ENCODE assay signal across 8 cellular contexts in genomic region chr1:113904292-113904673, GRCh38. TPM values are rescaled to one million over a fixed set of nuclear protein-coding genes. Genes with fewer than 3 reads are reported as not detected.
DNase-seq lines count a peak whose midpoint lies in the region; ATAC-seq and TF ChIP-seq lines count a peak whose summit lies in the region.

No MANE protein-coding gene starts in this region.

- H3K4me3 ChIP-seq in GM12865 (ENCODE audit: low read depth, low read length) (peak overlapping the region; percentile 96), gastrocnemius medialis (peak overlapping the region; percentile 79 to 88 (median 80))

- no peak for TF ChIP-seq CTCF in GM12865 (IDR thresholded peaks at IDR 0.05; ENCODE audit: insufficient read depth, low read depth, low read length, missing control alignments)
- TF ChIP-seq CTCF in glutamatergic neuron (IDR thresholded peaks at IDR 0.05; ENCODE audit: partially characterized antibody, unreplicated experiment) = no peak
- no peak for TF ChIP-seq CTCF in gastrocnemius medialis (IDR thresholded peaks at IDR 0.05 in 4 of 5, conservative IDR thresholded peaks at IDR 0.05 in 1 of 5)

- H3K27me3 Mint-ChIP-seq in IgD-negative memory B cell (no peaks in the 10 kb centered on the region), glutamatergic neuron (ENCODE audit: unreplicated experiment) (peaks cover 4% of the 10 kb centered on the region)

- H3K9me3 Mint-ChIP-seq in IgD-negative memory B cell (no peaks in the 10 kb centered on the region), glutamatergic neuron (ENCODE audit: unreplicated experiment) (peaks cover 12% of the 10 kb centered on the region)

- H3K4me1 Mint-ChIP-seq in IgD-negative memory B cell (peaks cover 24 to 32% (median 30%) of the 10 kb centered on the region in 3 donors), glutamatergic neuron (ENCODE audit: low read depth, unreplicated experiment) (peaks cover 11% of the 10 kb centered on the region)

- H3K9me3 ChIP-seq in gastrocnemius medialis = no peaks in the 10 kb centered on the region

- H3K36me3 ChIP-seq in gastrocnemius medialis = peaks cover 0 to 43% of the 10 kb centered on the region in 2 donors

- peaks cover 13% of the 10 kb centered on the region for H3K36me3 Mint-ChIP-seq in IgD-negative memory B cell
- H3K36me3 Mint-ChIP-seq in glutamatergic neuron (ENCODE audit: unreplicated experiment) = no peaks in the 10 kb centered on the region

- ATAC-seq in GM21576 (IDR thresholded peaks at IDR 0.05; ENCODE audit: unreplicated experiment) (peak; percentile 24), gastrocnemius medialis (peak in 1 of 2 donors; percentile 64)
- peak; percentile 43 to 47 for ATAC-seq in activated CD4-positive, CD25-positive, alpha-beta regulatory T cell treated with anti-CD3 and anti-CD28 coated beads, Interleukin-2, amount 50 U/mL, for 24 hours

- peaks cover 20 to 22% of the 10 kb centered on the region in 2 donors for H3K4me1 ChIP-seq in gastrocnemius medialis

- intact Hi-C loops in gastrocnemius medialis (cut with DNase I; ENCODE audit: low total_unique reads) = loop anchor here (2.0 to 5.0 kb wide), 3 partner anchors 43 to 768 kb away; partner anchors contain the start of genes DENND2C and PHTF1

- DNase-seq in GM12865 (ENCODE audit: low read depth) = no peak
- no peak for DNase-seq in glutamatergic neuron
- no peak for DNase-seq in gastrocnemius medialis
- no peak for DNase-seq in GOT3 (lab: John Stamatoyannopoulos, UW)
- no peak for DNase-seq in effector CD8-positive, alpha-beta T cell (lab: John Stamatoyannopoulos, UW)

- peak overlapping the region; percentile 90 to 91 (median 90) for H3K27ac ChIP-seq in gastrocnemius medialis

- H3K4me3 Mint-ChIP-seq in IgD-negative memory B cell = peak overlapping the region; percentile 92 to 100 (median 98)
- peak overlapping the region; percentile 91 for H3K4me3 Mint-ChIP-seq in glutamatergic neuron (ENCODE audit: unreplicated experiment)

- TF ChIP-seq POLR2A in gastrocnemius medialis (IDR thresholded peaks at IDR 0.05) = no peak

- H3K27ac Mint-ChIP-seq in IgD-negative memory B cell = peak overlapping the region; percentile 91 to 100 (median 98)
- H3K27ac Mint-ChIP-seq in glutamatergic neuron (ENCODE audit: unreplicated experiment) = peak overlapping the region; percentile 69

- in situ Hi-C loops in gastrocnemius medialis (cut with MboI; ENCODE audit: low sequenced_read_pairs in 4 of 4) = loop anchor here (5.0 to 25.0 kb wide), 5 partner anchors 69 to 1292 kb away; partner anchors contain the start of genes CAPZA1 (in 1 of the 4), MAGI3 (in 1 of the 4), RSBN1 (in 1 of the 4) and ST7L (in 1 of the 4)

- H3K27me3 ChIP-seq in gastrocnemius medialis = no peaks in the 10 kb centered on the region

RNA-seq across cellular contexts. Expression of gene AP4B1, which starts 0.3 kb away (rescaled TPM):
- 13.2 TPM for polyA plus RNA-seq in IgD-negative memory B cell
- total RNA-seq in glutamatergic neuron (ENCODE audit: unreplicated experiment) (31.1 TPM), gastrocnemius medialis (10 to 100 TPM in 1 of 4 donors, 1 to 10 TPM in 3; 6.5 to 11.2 (median 8.4) TPM)

RNA-seq across cellular contexts. Expression of gene DCLRE1B, which starts 0.8 kb away (rescaled TPM):
- 3.6 TPM for polyA plus RNA-seq in IgD-negative memory B cell
- 6.1 TPM for total RNA-seq in glutamatergic neuron (ENCODE audit: unreplicated experiment)
- 1 to 10 TPM; 1.4 to 3.3 (median 1.7) TPM for total RNA-seq in gastrocnemius medialis

RNA-seq across cellular contexts. Expression of gene BCL2L15, which starts 16.9 kb away (rescaled TPM):
- not detected for polyA plus RNA-seq in IgD-negative memory B cell
- total RNA-seq in glutamatergic neuron (ENCODE audit: unreplicated experiment) (1.8 TPM), gastrocnemius medialis (under 1 TPM in 1 of 4 donors, not detected in 3; 0.32 TPM)

RNA-seq across cellular contexts. Expression of gene HIPK1, which starts 24.8 kb away (rescaled TPM):
- 6.1 TPM for polyA plus RNA-seq in IgD-negative memory B cell
- total RNA-seq in glutamatergic neuron (ENCODE audit: unreplicated experiment) (41.0 TPM), gastrocnemius medialis (10 to 100 TPM; 54.4 to 67.6 (median 60.0) TPM)

RNA-seq across cellular contexts. Expression of gene PTPN22, which starts 32.8 kb away (rescaled TPM):
- 41.1 TPM for polyA plus RNA-seq in IgD-negative memory B cell
- not detected for total RNA-seq in glutamatergic neuron (ENCODE audit: unreplicated experiment)
- 1 to 10 TPM in 1 of 4 donors, under 1 TPM in 3; 0.10 to 1.7 (median 0.63) TPM for total RNA-seq in gastrocnemius medialis
